In genomic region chr17:7438050-7438614, GRCh38 we compare ENCODE assay signal across 9 cellular contexts. TPM values are rescaled to one million over a fixed set of nuclear protein-coding genes. Genes with fewer than 3 reads are reported as not detected.
DNase-seq lines count a peak whose midpoint lies in the region; ATAC-seq and TF ChIP-seq lines count a peak whose summit lies in the region.
"Had no signal": no experiment of that assay in that cellular context is flagged by ENCODE, and none has a peak within 500 bp of the region (broad histone marks: within the 10 kb centered on the region; RNA-seq: fewer than 3 reads in every experiment).

No MANE protein-coding gene starts in this region.

- no peak overlapping the region for H3K27ac ChIP-seq in CD4-positive, alpha-beta memory T cell (ENCODE audit: low read depth, low read length)
- H3K27ac ChIP-seq in SK-N-MC (no peak overlapping the region), ascending aorta (peak overlapping the region in 1 of 2 donors; percentile 25), iPS DF 6.9 (ENCODE audit: low read length) (no peak overlapping the region)

- CTCF ChIA-PET in CD4-positive, alpha-beta memory T cell (lab: Charles Lee; ENCODE audit: partially characterized antibody), result interaction anchor here (0.9 to 5.4 kb wide), 10 partner anchors 9 to 128 kb away, joined by 3 to 88 read pairs (median 28); partner anchors contain the start of genes KCTD11, POLR2A, SENP3 and TMEM256

- H3K36me3 Mint-ChIP-seq in CD4-positive, alpha-beta memory T cell, result peaks cover 5 to 9% of the 10 kb centered on the region in 2 donors

- DNase-seq in CD4-positive, alpha-beta memory T cell, result peak; percentile 25 to 65 (median 35)
- DNase-seq in SK-N-MC (ENCODE audit: low read depth, low spot score) (no peak), ascending aorta (ENCODE audit: low spot score in 2 of 2) (no peak), iPS DF 6.9 (ENCODE audit: low read depth, low spot score) (no peak), skeletal muscle cell (ENCODE audit: low read depth) (no peak), KG1 (lab: John Stamatoyannopoulos, UW) (no peak), NCI-H1417 treated with DMSO at 0.1 percent for 48 hours (lab: John Stamatoyannopoulos, UW) (no peak)

- no peaks in the 10 kb centered on the region for H3K36me3 ChIP-seq in CD4-positive, alpha-beta memory T cell (ENCODE audit: insufficient read depth, low read length)
- H3K36me3 ChIP-seq in SK-N-MC (ENCODE audit: insufficient read depth, low read length), result no peaks in the 10 kb centered on the region
- no peaks in the 10 kb centered on the region for H3K36me3 ChIP-seq in ascending aorta
- H3K36me3 ChIP-seq in iPS DF 6.9 (ENCODE audit: control insufficient read depth, insufficient read depth, low read length), result no peaks in the 10 kb centered on the region

- no peak for ATAC-seq in GM21390 (IDR thresholded peaks at IDR 0.05; ENCODE audit: unreplicated experiment)

- peak overlapping the region; percentile 70 for H3K9ac ChIP-seq in SK-N-MC (ENCODE audit: insufficient read length)

- POLR2A ChIA-PET in CD4-positive, alpha-beta memory T cell (lab: Charles Lee; ENCODE audit: partially characterized antibody), result interaction anchor here (1.2 to 9.3 kb wide), 10 partner anchors 18 to 249 kb away, joined by 3 to 176 read pairs (median 22); partner anchors contain the start of genes ACAP1, POLR2A, SENP3 and SLC35G6

- H3K27me3 Mint-ChIP-seq in CD4-positive, alpha-beta memory T cell, result peaks cover 22 to 26% of the 10 kb centered on the region in 2 donors

- H3K9me3 Mint-ChIP-seq in CD4-positive, alpha-beta memory T cell, result no peaks in the 10 kb centered on the region

- peaks cover 25 to 54% (median 37%) of the 10 kb centered on the region in 4 donors for H3K4me1 Mint-ChIP-seq in CD4-positive, alpha-beta memory T cell

- peaks cover 47% of the 10 kb centered on the region for H3K4me1 ChIP-seq in CD4-positive, alpha-beta memory T cell (ENCODE audit: insufficient read depth, low read length)
- peaks cover 18 to 36% of the 10 kb centered on the region in 2 donors for H3K4me1 ChIP-seq in ascending aorta
- H3K4me1 ChIP-seq in iPS DF 6.9 (ENCODE audit: control insufficient read depth, insufficient read depth, low read length), result no peaks in the 10 kb centered on the region

- intact Hi-C loops in CD4-positive, alpha-beta memory T cell (cut with micrococcal nuclease), result no loop called here
- intact Hi-C loops in ascending aorta (cut with DNase I), result loop anchor here (1.0 kb wide), 1 partner anchor 82 kb away; no protein-coding TSS in a partner anchor

- peak overlapping the region in 4 of 7 donors; percentile 39 to 98 (median 79) for H3K27ac Mint-ChIP-seq in CD4-positive, alpha-beta memory T cell

- H3K27me3 ChIP-seq in CD4-positive, alpha-beta memory T cell (ENCODE audit: insufficient read depth, low read length), result peaks cover 26% of the 10 kb centered on the region
- H3K27me3 ChIP-seq in ascending aorta, result peaks cover 14% of the 10 kb centered on the region
- H3K27me3 ChIP-seq in iPS DF 6.9 (ENCODE audit: control insufficient read depth, insufficient read depth, low read length), result no peaks in the 10 kb centered on the region; the same call in 1 of the 2 replicates

- no peaks in the 10 kb centered on the region for H3K9me3 ChIP-seq in CD4-positive, alpha-beta memory T cell (ENCODE audit: control insufficient read depth in 1 of 2, low read length in 2 of 2)
- H3K9me3 ChIP-seq in SK-N-MC (ENCODE audit: low read depth, low read length) (no peaks in the 10 kb centered on the region), ascending aorta (no peaks in the 10 kb centered on the region), iPS DF 6.9 (ENCODE audit: control insufficient read depth, insufficient read depth, low read length) (no peaks in the 10 kb centered on the region)

- H3K4me3 ChIP-seq in CD4-positive, alpha-beta memory T cell (ENCODE audit: low read length in 2 of 2), result no peak overlapping the region
- H3K4me3 ChIP-seq in SK-N-MC, result peak overlapping the region; percentile 93
- peak overlapping the region; percentile 45 to 69 for H3K4me3 ChIP-seq in ascending aorta
- peak overlapping the region; percentile 65; the same call in 1 of the 2 replicates for H3K4me3 ChIP-seq in iPS DF 6.9 (ENCODE audit: low read length)
- peak overlapping the region; percentile 61 for H3K4me3 ChIP-seq in skeletal muscle cell (ENCODE audit: low read depth, low read length)

- no CpG with 5 or more reads among the region's 43 CpGs for WGBS in iPS DF 6.9 (ENCODE audit: insufficient coverage, insufficient read length)

- peak overlapping the region; percentile 64 to 81 (median 79) for H3K4me3 Mint-ChIP-seq in CD4-positive, alpha-beta memory T cell

- TF ChIP-seq CTCF in ascending aorta (IDR thresholded peaks at IDR 0.05), result no peak

RNA-seq across cellular contexts. Expression of gene FGF11, which starts 1.2 kb away (rescaled TPM):
- total RNA-seq in CD4-positive, alpha-beta memory T cell, result 1 to 10 TPM; 2.7 to 3.3 TPM
- polyA plus RNA-seq in CD4-positive, alpha-beta memory T cell, result under 1 TPM in 1 of 2 donors, not detected in 1; 0.14 TPM
- 0.32 TPM for total RNA-seq in ascending aorta

RNA-seq across cellular contexts. Expression of gene TMEM102, which starts 2.9 kb away (rescaled TPM):
- 10 to 100 TPM; 20.8 to 21.8 TPM for total RNA-seq in CD4-positive, alpha-beta memory T cell
- polyA plus RNA-seq in CD4-positive, alpha-beta memory T cell, result 10 to 100 TPM; 14.6 to 29.2 TPM
- total RNA-seq in ascending aorta, result 20.4 TPM

RNA-seq across cellular contexts. Expression of gene CHRNB1, which starts 6.7 kb away (rescaled TPM):
- total RNA-seq in CD4-positive, alpha-beta memory T cell, result 1 to 10 TPM; 9.1 to 9.5 TPM
- 10 to 100 TPM; 24.1 to 29.2 TPM for polyA plus RNA-seq in CD4-positive, alpha-beta memory T cell
- total RNA-seq in ascending aorta, result 5.0 TPM

RNA-seq across cellular contexts. Expression of gene SPEM3, which starts 9.5 kb away (rescaled TPM):
- total RNA-seq in CD4-positive, alpha-beta memory T cell, result not detected
- polyA plus RNA-seq in CD4-positive, alpha-beta memory T cell, result not detected
- total RNA-seq in ascending aorta, result not detected
- total RNA-seq: dermis microvascular lymphatic vessel endothelial cell had no signal

RNA-seq across cellular contexts. Expression of gene SPEM2, which starts 12.7 kb away (rescaled TPM):
- total RNA-seq in CD4-positive, alpha-beta memory T cell, result not detected
- polyA plus RNA-seq in CD4-positive, alpha-beta memory T cell, result not detected
- total RNA-seq in ascending aorta, result not detected
- total RNA-seq: dermis microvascular lymphatic vessel endothelial cell had no signal

Comparison
In these comparisons a context has a peak if more than half of its experiments do, and no peak if none do; other contexts are left out.
1. DNase-seq: peak in CD4-positive, alpha-beta memory T cell (5 of 5); none in SK-N-MC (single experiment), ascending aorta (0 of 2), iPS DF 6.9 (single experiment), skeletal muscle cell (single experiment), KG1 (single experiment) and NCI-H1417 treated with DMSO at 0.1 percent for 48 hours (single experiment).
2. H3K4me3 ChIP-seq: peak in SK-N-MC (single experiment), ascending aorta (2 of 2), iPS DF 6.9 (single experiment) and skeletal muscle cell (single experiment); none in CD4-positive, alpha-beta memory T cell (0 of 2).